Comparison of ENCODE assay signal across 8 cellular contexts in the genomic region with DNA sequence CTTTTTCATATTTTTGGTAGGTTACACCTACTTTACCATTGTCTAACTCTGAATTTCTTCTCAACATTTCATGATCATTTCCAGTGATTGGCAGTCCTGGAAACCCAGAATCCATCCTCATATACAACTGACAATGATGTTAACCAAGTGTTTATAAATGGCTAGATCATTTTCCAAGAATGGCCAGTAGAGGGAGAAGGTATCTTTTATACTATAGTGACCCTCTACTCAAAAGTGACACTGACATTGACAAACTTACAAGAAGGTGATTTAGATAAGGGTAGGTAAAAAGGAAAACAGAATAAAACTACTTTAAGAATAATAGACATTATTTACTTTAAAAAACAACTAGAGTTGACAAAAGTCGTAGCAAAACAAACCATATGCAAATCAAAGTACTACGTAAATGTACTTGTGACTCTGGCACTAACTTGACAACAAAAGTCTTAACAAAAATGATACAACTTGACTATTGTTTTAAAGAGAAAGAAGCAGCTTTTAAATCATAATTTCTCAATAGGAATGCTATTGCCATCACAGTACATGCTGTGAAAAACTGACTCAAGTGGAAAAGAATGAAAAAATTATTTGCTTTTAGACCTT.
DNase-seq lines count a peak whose midpoint lies in the region; ATAC-seq and TF ChIP-seq lines count a peak whose summit lies in the region.

No MANE protein-coding gene starts in this region.

- TF ChIP-seq RAD21 in SK-N-SH (IDR thresholded peaks at IDR 0.05; ENCODE audit: low read length) = peak; percentile 50

- peak; percentile 6 for DNase-seq in SK-N-SH
- DNase-seq in iris pigment epithelial cell (ENCODE audit: low read depth) = peak; percentile 7
- DNase-seq in stimulated activated naive CD8-positive, alpha-beta T cell treated with anti-CD3 and anti-CD28 coated beads, Interleukin-15, Interleukin-2, amounts not matched to agents 100 U/mL and 50 U/mL, for 24 hours = no peak
- no peak for DNase-seq in amniotic stem cell (lab: John Stamatoyannopoulos, UW)
- DNase-seq in AG20443 (ENCODE audit: low spot score) = no peak

- 84% methylated on average over 2 of the region's 2 CpGs for WGBS in SK-N-SH (ENCODE audit: low lambda C conversion rate)

- CTCF ChIA-PET in HEK293 (lab: Yijun Ruan, JAX) (interaction anchor here (0.6 to 0.8 kb wide), 4 partner anchors 15 to 170 kb away, joined by 3 to 4 read pairs (median 3); no protein-coding TSS in a partner anchor), SK-N-SH (lab: Yijun Ruan, JAX) (interaction anchor here (0.6 to 2.5 kb wide), 4 partner anchors 9 to 1017 kb away, joined by 3 to 9 read pairs (median 3); no protein-coding TSS in a partner anchor)

- H3K27me3 ChIP-seq in SK-N-SH (ENCODE audit: insufficient read depth) = no peaks in the 10 kb centered on the region

- H3K4me3 ChIP-seq in HEK293 (ENCODE audit: low read depth, low read length) (no peak overlapping the region), SK-N-SH (ENCODE audit: low read depth in 2 of 2, low read length in 1 of 2) (no peak overlapping the region)

- no peaks in the 10 kb centered on the region for H4K20me1 ChIP-seq in SK-N-SH (ENCODE audit: insufficient read depth)

- no peak overlapping the region for H3K9ac ChIP-seq in SK-N-SH

- no peaks in the 10 kb centered on the region for H3K79me2 ChIP-seq in SK-N-SH (ENCODE audit: insufficient read depth)

- TF ChIP-seq EP300 in SK-N-SH (IDR thresholded peaks at IDR 0.05; ENCODE audit: borderline replicate concordance in 1 of 2, low read depth in 1 of 2, low read length in 1 of 2) = no peak

- ATAC-seq in stimulated activated naive CD8-positive, alpha-beta T cell treated with anti-CD3 and anti-CD28 coated beads, Interleukin-15, Interleukin-2, amounts not matched to agents 100 U/mL and 50 U/mL, for 24 hours = no peak
- no peak for ATAC-seq in HG03280 (IDR thresholded peaks at IDR 0.05; ENCODE audit: unreplicated experiment)

- peak; percentile 79 for TF ChIP-seq CTCF in C4-2B (conservative IDR thresholded peaks at IDR 0.05)
- TF ChIP-seq CTCF in HEK293 (tag by site-specific recombination; IDR thresholded peaks at IDR 0.05) = 0 out of 2 replicates have a peak, but pooled peaks have one; percentile 11
- peak; percentile 75 for TF ChIP-seq CTCF in SK-N-SH (IDR thresholded peaks at IDR 0.05)

- 0 out of 2 replicates have a peak, but pooled peaks cover 3% of the 10 kb centered on the region for H3K4me1 ChIP-seq in HEK293 (ENCODE audit: control insufficient read depth, insufficient read depth, low read length)
- peaks cover 3 to 24% of the 10 kb centered on the region in 2 experiments; a peak in 3 of 4 replicates for H3K4me1 ChIP-seq in SK-N-SH (ENCODE audit: control insufficient read depth in 1 of 2, insufficient read depth in 2 of 2, low read depth in 1 of 2, low read length in 1 of 2)

- H3K27ac ChIP-seq in C4-2B (no peak overlapping the region), HEK293 (ENCODE audit: extremely low read depth, low read depth, low read length) (no peak overlapping the region), SK-N-SH (ENCODE audit: low read depth in 2 of 2, low read length in 1 of 2) (no peak overlapping the region)

- H3F3A ChIP-seq in SK-N-SH (replicated peaks; ENCODE audit: insufficient read depth) = peaks cover 2% of the 10 kb centered on the region

- POLR2A ChIA-PET in HEK293 (lab: Yijun Ruan, JAX) (no interaction called here), SK-N-SH (lab: Yijun Ruan, JAX) (no interaction called here)

- no peak overlapping the region for H2AFZ ChIP-seq in SK-N-SH (ENCODE audit: low read depth)

- no peaks in the 10 kb centered on the region for H3K9me2 ChIP-seq in SK-N-SH

- peaks cover 0 to 14% of the 10 kb centered on the region in 2 experiments; a peak in 1 of 3 replicates for H3K36me3 ChIP-seq in HEK293 (ENCODE audit: control insufficient read depth in 2 of 2, insufficient read depth in 1 of 2, low read length in 2 of 2)
- peaks cover 0 to 16% of the 10 kb centered on the region in 2 experiments for H3K36me3 ChIP-seq in SK-N-SH (replicated peaks in 1 of 2; ENCODE audit: control insufficient read depth in 1 of 2, insufficient read depth in 2 of 2, low read length in 1 of 2)

- no peak overlapping the region for H3K4me2 ChIP-seq in SK-N-SH

- H3K9me3 ChIP-seq in HEK293 (ENCODE audit: control insufficient read depth, insufficient read depth, low read depth, low read length) (no peaks in the 10 kb centered on the region), SK-N-SH (no peaks in the 10 kb centered on the region)

TF ChIP-seq in HEK293, 187 proteins besides CTCF, POLR2A, EP300 and RAD21 (continues in another document):
- TF ChIP-seq ZNF488 (tag by site-specific recombination; IDR thresholded peaks at IDR 0.05) (no peak), SP3 (tag by site-specific recombination; IDR thresholded peaks at IDR 0.05) (no peak), ZNF670 (tag by site-specific recombination; IDR thresholded peaks at IDR 0.05; ENCODE audit: low read depth) (no peak), ZNF473 (tag by site-specific recombination; IDR thresholded peaks at IDR 0.05) (no peak), ZNF114 (tag by site-specific recombination; IDR thresholded peaks at IDR 0.05) (no peak), ZBTB11 (tag by site-specific recombination; conservative IDR thresholded peaks at IDR 0.05; ENCODE audit: low read depth) (no peak)

TF ChIP-seq in SK-N-SH, 30 proteins besides CTCF, POLR2A, EP300 and RAD21:
- TF ChIP-seq CHD2 (IDR thresholded peaks at IDR 0.05; ENCODE audit: low read length, partially characterized antibody) = no peak
- TF ChIP-seq SMC3 (IDR thresholded peaks at IDR 0.05; ENCODE audit: low read depth, low read length) = peak; percentile 36

Comparison
In these comparisons a context has a peak if more than half of its experiments do, and no peak if none do; other contexts are left out.
1. CTCF ChIP-seq: peak in every context shown above with its lines; median percentile 79 in C4-2B; 75 in SK-N-SH; 11 in HEK293.
2. DNase-seq: peak in SK-N-SH (single experiment) and iris pigment epithelial cell (single experiment); none in stimulated activated naive CD8-positive, alpha-beta T cell treated with anti-CD3 and anti-CD28 coated beads, Interleukin-15, Interleukin-2, amounts not matched to agents 100 U/mL and 50 U/mL, for 24 hours (single experiment), amniotic stem cell (single experiment) and AG20443 (single experiment).